28 cellular contexts compared by ENCODE assay signal in genomic region chr1:18353992-18354391, GRCh38.
"Had no signal": no experiment of that assay in that cellular context is flagged by ENCODE, and none has a peak within 500 bp of the region (broad histone marks: within the 10 kb centered on the region; RNA-seq: fewer than 3 reads in every experiment).

No MANE protein-coding gene starts in this region.

- H3K36me3 ChIP-seq: brain microvascular endothelial cell, WERI-Rb-1 had no signal

- ATAC-seq: activated CD4-positive, CD25-positive, alpha-beta regulatory T cell treated with anti-CD3 and anti-CD28 coated beads, Interleukin-2, amount 50 U/mL, for 24 hours; activated CD8-positive, alpha-beta T cell treated with anti-CD3 and anti-CD28 coated beads for 36 hours; activated T-cell treated with anti-CD3 and anti-CD28 coated beads, Interleukin-2, amount 50 U/mL, for 4 hours; activated T-helper 17 cell treated with anti-CD3 and anti-CD28 coated beads, Interleukin-2, amount 50 U/mL, for 72 hours; esophagus mucosa had no signal

- FAIRE-seq: astrocyte, bronchial epithelial cell, frontal cortex had no signal

- H3K4me3 ChIP-seq: coronary artery, dorsolateral prefrontal cortex had no signal

- DNase-seq: activated B cell treated with CpG ODN at 0.5 μM for 24 hours; activated CD4-positive, alpha-beta T cell treated with anti-CD3 and anti-CD28 coated beads for 48 hours; activated CD4-positive, alpha-beta T cell treated with anti-CD3 and anti-CD28 coated beads, Interleukin-2, amount 50 U/mL, for 1 hour; activated CD4-positive, alpha-beta T cell treated with anti-CD3 and anti-CD28 coated beads, Interleukin-2, amount 50 U/mL, for 48 hours; activated CD8-positive, alpha-beta memory T cell treated with anti-CD3 and anti-CD28 coated beads for 24 hours; activated CD8-positive, alpha-beta T cell treated with anti-CD3 and anti-CD28 coated beads for 36 hours; activated effector memory CD4-positive, alpha-beta T cell treated with Interleukin-2 at 50 U/mL for 16 hours; activated gamma-delta T cell treated with Interleukin-2 at 50 U/mL for 16 hours; activated naive CD4-positive, alpha-beta T cell treated with anti-CD3 and anti-CD28 coated beads, Interleukin-2, amount 50 U/mL, for 16 hours; activated naive CD4-positive, alpha-beta T cell treated with Interleukin-2 at 50 U/mL for 16 hours; activated T-cell treated with anti-CD3 and anti-CD28 coated beads, Interleukin-2, amount 50 U/mL, for 4 hours; amniotic stem cell; anterior cingulate cortex; brain microvascular endothelial cell; dorsolateral prefrontal cortex; effector memory CD4-positive, alpha-beta T cell; endodermal cell; foreskin fibroblast; head of caudate nucleus; T-helper 9 cell; WERI-Rb-1 had no signal

- H3K27me3 ChIP-seq: brain microvascular endothelial cell had no signal

- H3K27ac ChIP-seq: brain microvascular endothelial cell, coronary artery, dorsolateral prefrontal cortex, WERI-Rb-1 had no signal
